ENCODE assay signal across 13 cellular contexts in the genomic region with DNA sequence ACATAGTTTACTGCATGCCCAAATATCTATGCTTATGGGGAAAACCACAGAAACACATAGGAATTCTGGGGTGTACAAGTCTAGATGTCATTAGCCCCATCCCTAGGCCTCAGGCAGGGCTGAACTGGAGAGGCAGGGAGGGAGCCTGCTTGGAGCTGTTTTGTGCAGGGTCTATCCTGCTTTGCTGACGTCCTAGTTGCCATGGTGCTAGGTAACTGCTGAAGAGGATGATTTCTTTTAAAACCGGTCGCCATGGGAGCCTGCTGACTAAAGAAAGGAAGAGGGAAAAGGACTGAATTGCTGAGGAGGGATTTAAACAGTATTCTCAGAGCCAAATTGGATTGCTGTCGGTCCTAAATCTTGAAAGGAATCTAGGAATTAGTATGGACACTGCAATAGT. TPM values are rescaled to one million over a fixed set of nuclear protein-coding genes. Genes with fewer than 3 reads are reported as not detected.
A peak's percentile ranks its signal among the peaks of the same experiment; 100 is the strongest.
DNase-seq lines count a peak whose midpoint lies in the region; ATAC-seq and TF ChIP-seq lines count a peak whose summit lies in the region.
"Had no signal": no experiment of that assay in that cellular context is flagged by ENCODE, and none has a peak within 500 bp of the region (broad histone marks: within the 10 kb centered on the region; RNA-seq: fewer than 3 reads in every experiment).

No MANE protein-coding gene starts in this region.

- TF ChIP-seq CTCF in dorsolateral prefrontal cortex (IDR thresholded peaks at IDR 0.05 in 54 of 56, conservative IDR thresholded peaks at IDR 0.05 in 2 of 56; ENCODE audit: low read depth in 1 of 56, partially characterized antibody in 56 of 56), result no peak

- H3K4me3 ChIP-seq in HUES64 (ENCODE audit: low read length) (no peak overlapping the region), dorsolateral prefrontal cortex (peak overlapping the region in 19 of 59 donors; percentile 1 to 84 (median 65))
- H3K4me3 ChIP-seq: tibial nerve had no signal

- no peak overlapping the region for H3K4me3 Mint-ChIP-seq in activated T-cell treated with anti-CD3 and anti-CD28 coated beads, Interleukin-2, amount 50 U/mL, for 4 hours
- H3K4me3 Mint-ChIP-seq: activated naive CD8-positive, alpha-beta T cell treated with anti-CD3 and anti-CD28 coated beads, Interleukin-2, amount 10 ng/mL, durations not matched to agents 7 days and 5 days; CD4-positive, alpha-beta T cell had no signal

- ATAC-seq in activated T-cell treated with anti-CD3 and anti-CD28 coated beads, Interleukin-2, amount 50 U/mL, for 4 hours, result no peak
- ATAC-seq in HG03095 (IDR thresholded peaks at IDR 0.05; ENCODE audit: unreplicated experiment), result no peak

- H3K9ac ChIP-seq in HUES64 (ENCODE audit: low read depth, low read length), result peak overlapping the region; percentile 49; the same call in 1 of the 2 replicates

- peaks cover 4% of the 10 kb centered on the region for H3K36me3 Mint-ChIP-seq in activated T-cell treated with anti-CD3 and anti-CD28 coated beads, Interleukin-2, amount 50 U/mL, for 4 hours (ENCODE audit: insufficient read depth)

- no peaks in the 10 kb centered on the region for H3K27me3 ChIP-seq in HUES64 (ENCODE audit: insufficient read depth, low read length)
- H3K27me3 ChIP-seq in dorsolateral prefrontal cortex, result no peaks in the 10 kb centered on the region
- H3K27me3 ChIP-seq: tibial nerve had no signal

- H3K9me3 ChIP-seq in HUES64 (ENCODE audit: insufficient read depth, low read depth, low read length), result no peaks in the 10 kb centered on the region
- H3K9me3 ChIP-seq: tibial nerve had no signal

- peak; percentile 59 for DNase-seq in NCI-H2107 treated with DMSO at 0.1 percent for 48 hours (lab: John Stamatoyannopoulos, UW; ENCODE audit: unreplicated experiment)
- peak in 8 of 10 donors; percentile 50 to 80 (median 64) for DNase-seq in dorsolateral prefrontal cortex
- peak in 48 of 56 donors; percentile 5 to 89 (median 50) for DNase-seq in nucleus accumbens (lab: John Stamatoyannopoulos, UW)
- no peak for DNase-seq in activated T-cell treated with anti-CD3 and anti-CD28 coated beads, Interleukin-2, amount 50 U/mL, for 48 hours
- DNase-seq in activated CD8-positive, alpha-beta memory T cell treated with anti-CD3 and anti-CD28 coated beads, Interleukin-2, amount 50 U/mL, for 4 hours, result no peak
- DNase-seq in activated T-cell treated with anti-CD3 and anti-CD28 coated beads, Interleukin-2, amount 50 U/mL, for 4 hours, result no peak
- DNase-seq: activated naive CD8-positive, alpha-beta T cell treated with anti-CD3 and anti-CD28 coated beads, Interleukin-2, amount 10 ng/mL, durations not matched to agents 7 days and 5 days; CD4-positive, alpha-beta T cell; effector CD8-positive, alpha-beta T cell; NCI-H2171 treated with DMSO at 0.1 percent for 48 hours had no signal

- H3K27me3 Mint-ChIP-seq in activated T-cell treated with anti-CD3 and anti-CD28 coated beads, Interleukin-2, amount 50 U/mL, for 4 hours (ENCODE audit: low read depth), result no peaks in the 10 kb centered on the region
- H3K27me3 Mint-ChIP-seq: activated naive CD8-positive, alpha-beta T cell treated with anti-CD3 and anti-CD28 coated beads, Interleukin-2, amount 10 ng/mL, durations not matched to agents 7 days and 5 days; CD4-positive, alpha-beta T cell had no signal

- peaks cover 4% of the 10 kb centered on the region for H3K4me1 Mint-ChIP-seq in activated T-cell treated with anti-CD3 and anti-CD28 coated beads, Interleukin-2, amount 50 U/mL, for 4 hours (ENCODE audit: low read depth)

- peaks cover 42% of the 10 kb centered on the region for H3K4me1 ChIP-seq in HUES64 (ENCODE audit: insufficient read depth, low read length)

- intact Hi-C loops in dorsolateral prefrontal cortex (cut with DNase I), result no loop called here

- peak overlapping the region; percentile 66 for H3K27ac ChIP-seq in HUES64 (ENCODE audit: low read depth, low read length)
- H3K27ac ChIP-seq in dorsolateral prefrontal cortex, result peak overlapping the region in 56 of 59 donors; percentile 5 to 94 (median 85)
- H3K27ac ChIP-seq: tibial nerve had no signal

- 44% methylated on average over 4 of the region's 4 CpGs for WGBS in HUES64

- no peaks in the 10 kb centered on the region for H3K36me3 ChIP-seq in HUES64 (ENCODE audit: insufficient read depth, low read length)
- H3K36me3 ChIP-seq: tibial nerve had no signal

- no peaks in the 10 kb centered on the region for H3K9me3 Mint-ChIP-seq in activated T-cell treated with anti-CD3 and anti-CD28 coated beads, Interleukin-2, amount 50 U/mL, for 4 hours
- H3K9me3 Mint-ChIP-seq: activated naive CD8-positive, alpha-beta T cell treated with anti-CD3 and anti-CD28 coated beads, Interleukin-2, amount 10 ng/mL, durations not matched to agents 7 days and 5 days; CD4-positive, alpha-beta T cell had no signal

RNA-seq across cellular contexts. Expression of gene GPR19, which starts 10.7 kb away (rescaled TPM):
- polyA plus RNA-seq in HUES64 (2013, experiment 1 of 2), result 14.3 TPM
- polyA plus RNA-seq in HUES64 (2013, experiment 2 of 2), result 17.4 TPM
- total RNA-seq in dorsolateral prefrontal cortex, result 10 to 100 TPM in 109 of 120 experiments, 1 to 10 TPM in 11; 5.0 to 21.8 (median 13.1) TPM
- total RNA-seq in activated T-cell treated with anti-CD3 and anti-CD28 coated beads, Interleukin-2, amount 50 U/mL, for 4 hours, result 1 to 10 TPM; 1.3 to 2.4 (median 1.3) TPM

RNA-seq across cellular contexts. Expression of gene CDKN1B, which starts 31.9 kb away (rescaled TPM):
- polyA plus RNA-seq in HUES64 (2013, experiment 1 of 2), result 12.7 TPM
- 19.9 TPM for polyA plus RNA-seq in HUES64 (2013, experiment 2 of 2)
- total RNA-seq in dorsolateral prefrontal cortex, result 100 to 1,000 TPM in 21 of 120 experiments, 10 to 100 TPM in 99; 58.4 to 148 (median 88.8) TPM
- 10 to 100 TPM; 15.6 to 27.7 (median 24.5) TPM for total RNA-seq in activated T-cell treated with anti-CD3 and anti-CD28 coated beads, Interleukin-2, amount 50 U/mL, for 4 hours

Comparison
In these comparisons a context has a peak if more than half of its experiments do, and no peak if none do; other contexts are left out.
1. DNase-seq: peak in NCI-H2107 treated with DMSO at 0.1 percent for 48 hours (single experiment), dorsolateral prefrontal cortex (8 of 10) and nucleus accumbens (48 of 56); none in activated T-cell treated with anti-CD3 and anti-CD28 coated beads, Interleukin-2, amount 50 U/mL, for 48 hours (0 of 2), activated CD8-positive, alpha-beta memory T cell treated with anti-CD3 and anti-CD28 coated beads, Interleukin-2, amount 50 U/mL, for 4 hours (single experiment) and activated T-cell treated with anti-CD3 and anti-CD28 coated beads, Interleukin-2, amount 50 U/mL, for 4 hours (single experiment).